ENCODE assay signal across 21 cellular contexts in genomic region chr6:84197708-84198107, GRCh38. TPM values are rescaled to one million over a fixed set of nuclear protein-coding genes. Genes with fewer than 3 reads are reported as not detected.
DNase-seq lines count a peak whose midpoint lies in the region; ATAC-seq and TF ChIP-seq lines count a peak whose summit lies in the region.
"Had no signal": no experiment of that assay in that cellular context is flagged by ENCODE, and none has a peak within 500 bp of the region (broad histone marks: within the 10 kb centered on the region; RNA-seq: fewer than 3 reads in every experiment).

No MANE protein-coding gene starts in this region.

- no peak overlapping the region for H3K27ac ChIP-seq in foreskin keratinocyte
- H3K27ac ChIP-seq: psoas muscle, uterus had no signal

- H3K4me1 ChIP-seq in foreskin keratinocyte, result peaks cover 5% of the 10 kb centered on the region
- H3K4me1 ChIP-seq: psoas muscle, uterus had no signal

- H3K4me3 ChIP-seq in astrocyte of the spinal cord (ENCODE audit: low read depth, low read length), result no peak overlapping the region
- H3K4me3 ChIP-seq: HAP-1, psoas muscle, uterus had no signal

- peak; percentile 13 for DNase-seq in G401 (ENCODE audit: low spot score)
- peak; percentile 19 for DNase-seq in NCI-H1694 (lab: John Stamatoyannopoulos, UW)
- peak; percentile 11 for DNase-seq in astrocyte of the spinal cord (ENCODE audit: low read depth, low spot score)
- no peak for DNase-seq in foreskin keratinocyte
- no peak for DNase-seq in posterior vena cava (ENCODE audit: low spot score)
- no peak for DNase-seq in 8988T
- no peak for DNase-seq in UCSD-AML1 (lab: John Stamatoyannopoulos, UW; ENCODE audit: unreplicated experiment)
- no peak for DNase-seq in NCI-H2196 (lab: John Stamatoyannopoulos, UW; ENCODE audit: unreplicated experiment)
- DNase-seq: CD8-positive, alpha-beta T cell; DND-41; effector CD8-positive, alpha-beta T cell; islet precursor cell; mammary epithelial cell; natural killer cell; NCI-H1436; psoas muscle; stimulated activated CD4-positive, alpha-beta T cell treated with anti-CD3 and anti-CD28 coated beads, Interleukin-4, amount 100 ng/mL, for 4 hours; uterus had no signal

- intact Hi-C loops in posterior vena cava (cut with DNase I), result no loop called here

- peak; percentile 20 for TF ChIP-seq CTCF in astrocyte of the spinal cord (IDR thresholded peaks at IDR 0.05; ENCODE audit: low read depth, low read length)
- TF ChIP-seq CTCF in foreskin keratinocyte (conservative IDR thresholded peaks at IDR 0.05), result peak; percentile 14

- in situ Hi-C loops in G401 (cut with HindIII; ENCODE audit: low sequenced_read_pairs), result no loop called here
- in situ Hi-C loops in astrocyte of the spinal cord (cut with HindIII; ENCODE audit: low sequenced_read_pairs), result no loop called here

- ATAC-seq in foreskin keratinocyte, result no peak
- ATAC-seq: CD8-positive, alpha-beta T cell; natural killer cell; psoas muscle; Right ventricle myocardium inferior; WTC11 had no signal

- no peaks in the 10 kb centered on the region for H3K27me3 ChIP-seq in foreskin keratinocyte
- H3K27me3 ChIP-seq: uterus had no signal

RNA-seq across cellular contexts. Expression of gene CEP162, which starts 29.7 kb away (rescaled TPM):
- 6.3 and 13.1 TPM in 2 replicates for total RNA-seq in G401 (2014; rRNA removed; shearing (Covaris generic))
- total RNA-seq in foreskin keratinocyte, result 4.8 and 5.2 TPM in 2 replicates
- 2.0 and 2.1 TPM in 2 replicates for polyA plus RNA-seq in foreskin keratinocyte
- total RNA-seq in posterior vena cava, result 10 to 100 TPM in 1 of 2 donors, 1 to 10 TPM in 1; 9.4 to 11.8 TPM

Comparison
In these comparisons a context has a peak if more than half of its experiments do, and no peak if none do; other contexts are left out.
1. DNase-seq: peak in G401 (single experiment), NCI-H1694 (single experiment) and astrocyte of the spinal cord (single experiment); none in foreskin keratinocyte (0 of 2), posterior vena cava (single experiment), 8988T (single experiment), UCSD-AML1 (single experiment) and NCI-H2196 (single experiment).